ENCODE assay signal across 17 cellular contexts in the genomic region with DNA sequence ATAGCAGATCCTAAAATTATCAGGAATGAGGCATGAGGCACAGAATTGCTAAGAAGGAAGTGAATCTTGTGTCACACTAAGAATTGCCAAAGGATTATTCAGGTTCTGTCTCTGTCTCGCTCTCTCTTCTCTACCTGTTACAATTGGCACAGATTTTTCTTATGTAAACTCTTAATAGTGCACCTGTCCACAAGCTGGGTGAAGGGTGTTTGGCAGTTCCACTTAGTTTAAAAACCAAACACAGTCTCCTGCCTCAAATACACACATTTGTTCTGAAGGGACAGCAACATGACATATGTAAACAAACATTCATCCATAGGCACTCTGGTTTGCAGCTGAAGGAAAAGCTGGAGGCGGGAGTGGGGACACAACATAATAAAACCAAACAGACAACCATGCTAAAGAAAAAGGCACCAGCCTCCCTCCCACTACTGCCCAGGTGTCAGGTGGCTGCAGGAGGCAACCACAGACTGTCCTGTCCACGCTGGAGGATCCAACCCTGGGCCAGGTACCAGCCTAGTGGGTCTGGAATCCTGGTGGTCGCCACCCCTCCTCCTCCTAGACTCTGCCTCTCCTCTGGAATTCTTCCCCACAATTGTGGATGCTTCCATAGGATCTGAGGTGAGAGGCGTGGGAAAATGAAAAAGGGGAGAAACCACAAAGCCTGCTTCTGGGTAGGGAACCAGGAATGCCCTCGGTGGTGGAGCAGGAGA.
DNase-seq lines count a peak whose midpoint lies in the region; ATAC-seq and TF ChIP-seq lines count a peak whose summit lies in the region.
"Had no signal": no experiment of that assay in that cellular context is flagged by ENCODE, and none has a peak within 500 bp of the region (broad histone marks: within the 10 kb centered on the region; RNA-seq: fewer than 3 reads in every experiment).

No MANE protein-coding gene starts in this region.

- DNase-seq in COLO668 (lab: John Stamatoyannopoulos, UW; ENCODE audit: unreplicated experiment) (peak; percentile 76), H7 (peak; percentile 23), NCI-H345 treated with DMSO at 0.1 percent for 48 hours (lab: John Stamatoyannopoulos, UW; ENCODE audit: unreplicated experiment) (peak; percentile 74), WTC11 (ENCODE audit: low spot score) (no peak), NCI-H128 (lab: John Stamatoyannopoulos, UW; ENCODE audit: unreplicated experiment) (no peak), ureter (ENCODE audit: low spot score) (no peak)
- DNase-seq: activated CD4-positive, alpha-beta memory T cell treated with anti-CD3 and anti-CD28 coated beads for 36 hours; activated naive CD4-positive, alpha-beta T cell treated with anti-CD3 and anti-CD28 coated beads for 36 hours; aorta; effector CD4-positive, alpha-beta T cell; glutamatergic neuron; nucleus accumbens; SIG-M5 had no signal

- H3K27ac Mint-ChIP-seq in WTC11 = no peak overlapping the region
- H3K27ac Mint-ChIP-seq: activated CD4-positive, alpha-beta memory T cell treated with anti-CD3 and anti-CD28 coated beads for 36 hours; activated naive CD4-positive, alpha-beta T cell treated with anti-CD3 and anti-CD28 coated beads for 36 hours; CD14-positive monocyte had no signal

- CTCF ChIA-PET in WTC11 (lab: Charles Lee) = interaction anchor here (1.0 kb wide), 1 partner anchor 145 kb away, joined by 3 read pairs; no protein-coding TSS in a partner anchor

- H3K36me3 Mint-ChIP-seq in WTC11 = peaks cover 14% of the 10 kb centered on the region
- H3K36me3 Mint-ChIP-seq: activated CD4-positive, alpha-beta memory T cell treated with anti-CD3 and anti-CD28 coated beads for 36 hours; CD14-positive monocyte had no signal

- peaks cover 2% of the 10 kb centered on the region; the same call in 1 of the 2 replicates for H3K27me3 ChIP-seq in H7 (ENCODE audit: control insufficient read depth, insufficient read depth, low read length)
- H3K27me3 ChIP-seq: vagina had no signal

- no peaks in the 10 kb centered on the region for H3K36me3 ChIP-seq in H7 (replicated peaks; ENCODE audit: control insufficient read depth, insufficient read depth, low read length)
- H3K36me3 ChIP-seq: vagina had no signal

- ATAC-seq in WTC11 (peak; percentile 40), HG03469 (IDR thresholded peaks at IDR 0.05; ENCODE audit: unreplicated experiment) (no peak), HG03280 (IDR thresholded peaks at IDR 0.05; ENCODE audit: unreplicated experiment) (no peak)

- TF ChIP-seq CTCF in WTC11 (IDR thresholded peaks at IDR 0.05) = no peak

- peaks cover 39% of the 10 kb centered on the region for H3K27me3 Mint-ChIP-seq in WTC11 (ENCODE audit: low read depth)
- H3K27me3 Mint-ChIP-seq: activated CD4-positive, alpha-beta memory T cell treated with anti-CD3 and anti-CD28 coated beads for 36 hours had no signal

- POLR2A ChIA-PET in WTC11 (lab: Charles Lee) = no interaction called here

- peaks cover 43% of the 10 kb centered on the region for H3K4me1 Mint-ChIP-seq in WTC11
- H3K4me1 Mint-ChIP-seq: CD14-positive monocyte had no signal

- no peak overlapping the region for H3K4me3 Mint-ChIP-seq in WTC11
- H3K4me3 Mint-ChIP-seq: activated CD4-positive, alpha-beta memory T cell treated with anti-CD3 and anti-CD28 coated beads for 36 hours; activated naive CD4-positive, alpha-beta T cell treated with anti-CD3 and anti-CD28 coated beads for 36 hours; CD14-positive monocyte had no signal

- H3K4me3 ChIP-seq in H7 (ENCODE audit: insufficient read depth, low read depth, low read length) = no peak overlapping the region
- H3K4me3 ChIP-seq: vagina had no signal

- peaks cover 10% of the 10 kb centered on the region for H3K9me3 Mint-ChIP-seq in WTC11
- H3K9me3 Mint-ChIP-seq: activated CD4-positive, alpha-beta memory T cell treated with anti-CD3 and anti-CD28 coated beads for 36 hours; activated naive CD4-positive, alpha-beta T cell treated with anti-CD3 and anti-CD28 coated beads for 36 hours had no signal

TF ChIP-seq in WTC11, 78 proteins besides CTCF, POLR2A, EP300 and RAD21:
- TF ChIP-seq, protein P1, sequence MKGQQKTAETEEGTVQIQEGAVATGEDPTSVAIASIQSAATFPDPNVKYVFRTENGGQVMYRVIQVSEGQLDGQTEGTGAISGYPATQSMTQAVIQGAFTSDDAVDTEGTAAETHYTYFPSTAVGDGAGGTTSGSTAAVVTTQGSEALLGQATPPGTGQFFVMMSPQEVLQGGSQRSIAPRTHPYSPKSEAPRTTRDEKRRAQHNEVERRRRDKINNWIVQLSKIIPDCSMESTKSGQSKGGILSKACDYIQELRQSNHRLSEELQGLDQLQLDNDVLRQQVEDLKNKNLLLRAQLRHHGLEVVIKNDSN (CRISPR knock-in tag; IDR thresholded peaks at IDR 0.05) = no peak
TF ChIP-seq in WTC11: peak in this region for 0.

Comparison
In these comparisons a context has a peak if more than half of its experiments do, and no peak if none do; other contexts are left out.
1. DNase-seq: peak in COLO668 (single experiment), H7 (single experiment) and NCI-H345 treated with DMSO at 0.1 percent for 48 hours (single experiment); none in WTC11 (single experiment), NCI-H128 (single experiment) and ureter (single experiment).